ENCODE assay signal across 21 cellular contexts in genomic region chr15:28904023-28904422, GRCh38. TPM values are rescaled to one million over a fixed set of nuclear protein-coding genes. Genes with fewer than 3 reads are reported as not detected.
DNase-seq lines count a peak whose midpoint lies in the region; ATAC-seq, FAIRE-seq and TF ChIP-seq lines count a peak whose summit lies in the region.
"Had no signal": no experiment of that assay in that cellular context is flagged by ENCODE, and none has a peak within 500 bp of the region (broad histone marks: within the 10 kb centered on the region; RNA-seq: fewer than 3 reads in every experiment).

No MANE protein-coding gene starts in this region.

- H3K9me3 ChIP-seq in suprapubic skin: no peaks in the 10 kb centered on the region
- H3K9me3 ChIP-seq: right lobe of liver, thoracic aorta had no signal

- 64% methylated on average over 9 of the region's 9 CpGs for WGBS in suprapubic skin

- H3K4me3 Mint-ChIP-seq in activated naive CD4-positive, alpha-beta T cell treated with anti-CD3 and anti-CD28 coated beads, Interleukin-2, amount 50 U/mL, for 24 hours: no peak overlapping the region
- no peak overlapping the region for H3K4me3 Mint-ChIP-seq in activated naive CD4-positive, alpha-beta T cell treated with anti-CD3 and anti-CD28 coated beads, Interleukin-2, amount 10 ng/mL, durations not matched to agents 7 days and 5 days
- H3K4me3 Mint-ChIP-seq in T-cell: peak overlapping the region in 1 of 3 donors; percentile 18
- H3K4me3 Mint-ChIP-seq: activated CD8-positive, alpha-beta memory T cell treated with anti-CD3 and anti-CD28 coated beads, Interleukin-2, amount 10 ng/mL, durations not matched to agents 7 days and 5 days; nephron had no signal

- peaks cover 2% of the 10 kb centered on the region for H3K36me3 Mint-ChIP-seq in activated naive CD4-positive, alpha-beta T cell treated with anti-CD3 and anti-CD28 coated beads, Interleukin-2, amount 50 U/mL, for 24 hours
- H3K36me3 Mint-ChIP-seq in activated naive CD4-positive, alpha-beta T cell treated with anti-CD3 and anti-CD28 coated beads, Interleukin-2, amount 10 ng/mL, durations not matched to agents 7 days and 5 days: peaks cover 1% of the 10 kb centered on the region
- no peaks in the 10 kb centered on the region for H3K36me3 Mint-ChIP-seq in T-cell
- H3K36me3 Mint-ChIP-seq: activated CD8-positive, alpha-beta memory T cell treated with anti-CD3 and anti-CD28 coated beads, Interleukin-2, amount 10 ng/mL, durations not matched to agents 7 days and 5 days had no signal

- no peak overlapping the region for H3K4me3 ChIP-seq in suprapubic skin
- H3K4me3 ChIP-seq: GM12878, right lobe of liver, thoracic aorta had no signal

- no peak for DNase-seq in activated naive CD4-positive, alpha-beta T cell treated with anti-CD3 and anti-CD28 coated beads, Interleukin-2, amount 10 ng/mL, durations not matched to agents 7 days and 5 days
- DNase-seq in T-cell: no peak
- peak; percentile 14 for DNase-seq in cerebellar cortex (ENCODE audit: low spot score)
- DNase-seq in suprapubic skin (ENCODE audit: low spot score in 2 of 2): peak; percentile 22 to 29
- DNase-seq in HTR-8/SVneo (ENCODE audit: insufficient read length, low spot score): no peak
- no peak for DNase-seq in A172 (ENCODE audit: low spot score)
- no peak for DNase-seq in NCI-H510A treated with DMSO at 0.1 percent for 48 hours (lab: John Stamatoyannopoulos, UW)
- DNase-seq: activated CD8-positive, alpha-beta memory T cell treated with anti-CD3 and anti-CD28 coated beads, Interleukin-2, amount 10 ng/mL, durations not matched to agents 7 days and 5 days; activated naive CD4-positive, alpha-beta T cell; CD4-positive, alpha-beta memory T cell; DMS53; left cardiac atrium; mesenchymal stem cell; NCI-H1436 had no signal

- no peak for TF ChIP-seq CTCF in suprapubic skin (IDR thresholded peaks at IDR 0.05)

- TF ChIP-seq EP300 in suprapubic skin (IDR thresholded peaks at IDR 0.05): no peak

- no peaks in the 10 kb centered on the region for H3K4me1 ChIP-seq in suprapubic skin
- H3K4me1 ChIP-seq: parathyroid adenoma, right lobe of liver had no signal

- no peaks in the 10 kb centered on the region for H3K9me3 Mint-ChIP-seq in activated naive CD4-positive, alpha-beta T cell treated with anti-CD3 and anti-CD28 coated beads, Interleukin-2, amount 50 U/mL, for 24 hours
- H3K9me3 Mint-ChIP-seq in activated naive CD4-positive, alpha-beta T cell treated with anti-CD3 and anti-CD28 coated beads, Interleukin-2, amount 10 ng/mL, durations not matched to agents 7 days and 5 days: no peaks in the 10 kb centered on the region
- H3K9me3 Mint-ChIP-seq in T-cell: no peaks in the 10 kb centered on the region
- H3K9me3 Mint-ChIP-seq: CD4-positive, alpha-beta memory T cell; nephron had no signal

- POLR2A ChIA-PET in T-cell (lab: Charles Lee): no interaction called here

- H3K27me3 ChIP-seq in suprapubic skin: no peaks in the 10 kb centered on the region
- H3K27me3 ChIP-seq: right lobe of liver had no signal

- FAIRE-seq in HTR-8/SVneo (lab: Jason Lieb, UNC): no peak
- FAIRE-seq: GM12878 had no signal

- CTCF ChIA-PET in activated naive CD4-positive, alpha-beta T cell treated with anti-CD3 and anti-CD28 coated beads, Interleukin-2, amount 10 ng/mL, durations not matched to agents 7 days and 5 days (lab: Charles Lee): no interaction called here
- CTCF ChIA-PET in T-cell (lab: Charles Lee): no interaction called here

- H3K27ac ChIP-seq in suprapubic skin: no peak overlapping the region
- H3K27ac ChIP-seq: parathyroid adenoma, right lobe of liver, thoracic aorta had no signal

- H3K27me3 Mint-ChIP-seq in activated naive CD4-positive, alpha-beta T cell treated with anti-CD3 and anti-CD28 coated beads, Interleukin-2, amount 50 U/mL, for 24 hours: no peaks in the 10 kb centered on the region
- H3K27me3 Mint-ChIP-seq in activated naive CD4-positive, alpha-beta T cell treated with anti-CD3 and anti-CD28 coated beads, Interleukin-2, amount 10 ng/mL, durations not matched to agents 7 days and 5 days: peaks cover 7% of the 10 kb centered on the region
- H3K27me3 Mint-ChIP-seq in T-cell: no peaks in the 10 kb centered on the region
- H3K27me3 Mint-ChIP-seq: activated CD8-positive, alpha-beta memory T cell treated with anti-CD3 and anti-CD28 coated beads, Interleukin-2, amount 10 ng/mL, durations not matched to agents 7 days and 5 days; CD4-positive, alpha-beta memory T cell had no signal

- H3K36me3 ChIP-seq in suprapubic skin: no peaks in the 10 kb centered on the region
- H3K36me3 ChIP-seq: right lobe of liver, thoracic aorta had no signal

- H3K4me1 Mint-ChIP-seq in activated naive CD4-positive, alpha-beta T cell treated with anti-CD3 and anti-CD28 coated beads, Interleukin-2, amount 50 U/mL, for 24 hours: peaks cover 86% of the 10 kb centered on the region
- peaks cover 20% of the 10 kb centered on the region for H3K4me1 Mint-ChIP-seq in activated naive CD4-positive, alpha-beta T cell treated with anti-CD3 and anti-CD28 coated beads, Interleukin-2, amount 10 ng/mL, durations not matched to agents 7 days and 5 days
- peaks cover 64 to 88% (median 79%) of the 10 kb centered on the region in 3 donors for H3K4me1 Mint-ChIP-seq in T-cell

- peak overlapping the region; percentile 69 for H3K27ac Mint-ChIP-seq in activated naive CD4-positive, alpha-beta T cell treated with anti-CD3 and anti-CD28 coated beads, Interleukin-2, amount 50 U/mL, for 24 hours
- no peak overlapping the region for H3K27ac Mint-ChIP-seq in activated naive CD4-positive, alpha-beta T cell treated with anti-CD3 and anti-CD28 coated beads, Interleukin-2, amount 10 ng/mL, durations not matched to agents 7 days and 5 days
- H3K27ac Mint-ChIP-seq in T-cell: peak overlapping the region; percentile 56 to 72
- H3K27ac Mint-ChIP-seq: activated CD8-positive, alpha-beta memory T cell treated with anti-CD3 and anti-CD28 coated beads, Interleukin-2, amount 10 ng/mL, durations not matched to agents 7 days and 5 days had no signal

- no peak for ATAC-seq in T-cell (replicated peaks in 1 of 4)
- ATAC-seq: activated CD8-positive, alpha-beta memory T cell treated with anti-CD3 and anti-CD28 coated beads, Interleukin-2, amount 10 ng/mL, durations not matched to agents 7 days and 5 days; GM12878; left cardiac atrium had no signal

- no peak for TF ChIP-seq POLR2A in suprapubic skin (IDR thresholded peaks at IDR 0.05)

RNA-seq across cellular contexts. Expression of gene APBA2, which starts 18.2 kb away (rescaled TPM):
- total RNA-seq in T-cell (100 to 1,000 TPM in 2 of 5 donors, 10 to 100 TPM in 3; 78.9 to 118 (median 94.9) TPM), suprapubic skin (1 to 10 TPM; 1.3 to 7.0 (median 2.4) TPM)
- total RNA-seq in A172 (2014; rRNA removed; shearing (Covaris generic)): 25.7 and 34.8 TPM in 2 replicates

RNA-seq across cellular contexts. Expression of gene GOLGA6L7, which starts 55.6 kb away (rescaled TPM):
- total RNA-seq in T-cell: not detected
- not detected for total RNA-seq in suprapubic skin
- total RNA-seq in A172 (2014; rRNA removed; shearing (Covaris generic)): not detected in 2 replicates
- total RNA-seq: activated CD8-positive, alpha-beta memory T cell treated with anti-CD3 and anti-CD28 coated beads, Interleukin-2, amount 10 ng/mL, durations not matched to agents 7 days and 5 days; CD4-positive, alpha-beta memory T cell; fibroblast of lung; GM12878; left cardiac atrium; right lobe of liver; thoracic aorta had no signal

Comparison
In these comparisons a context has a peak if more than half of its experiments do, and no peak if none do; other contexts are left out.
1. DNase-seq: peak in cerebellar cortex (single experiment) and suprapubic skin (2 of 2); none in activated naive CD4-positive, alpha-beta T cell treated with anti-CD3 and anti-CD28 coated beads, Interleukin-2, amount 10 ng/mL, durations not matched to agents 7 days and 5 days (single experiment), T-cell (0 of 34), HTR-8/SVneo (single experiment), A172 (single experiment) and NCI-H510A treated with DMSO at 0.1 percent for 48 hours (single experiment).